Comparison of ENCODE assay signal across 10 cellular contexts in the genomic region with DNA sequence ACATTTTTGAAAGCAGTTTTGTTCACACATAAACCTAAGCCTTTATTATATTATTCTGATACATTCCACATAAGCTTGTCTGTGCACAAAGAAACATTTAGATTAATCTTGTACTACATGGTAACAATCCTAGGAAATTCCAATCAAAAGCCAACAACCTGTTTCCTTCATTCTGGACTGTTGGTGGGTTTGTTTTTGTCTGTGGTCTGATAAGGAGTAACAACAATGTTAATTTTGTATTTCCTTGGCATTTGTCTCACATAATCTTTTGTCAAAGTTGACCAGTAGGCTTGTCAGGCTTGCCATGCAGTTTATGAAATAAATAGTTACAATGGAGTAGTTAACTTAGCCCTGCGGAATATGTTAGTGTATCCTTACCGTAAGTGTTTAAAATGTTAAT.
DNase-seq lines count a peak whose midpoint lies in the region; ATAC-seq and TF ChIP-seq lines count a peak whose summit lies in the region.
"Had no signal": no experiment of that assay in that cellular context is flagged by ENCODE, and none has a peak within 500 bp of the region (broad histone marks: within the 10 kb centered on the region; RNA-seq: fewer than 3 reads in every experiment).

No MANE protein-coding gene starts in this region.

- peak overlapping the region; percentile 72 for H3K27ac Mint-ChIP-seq in T-helper 2 cell treated with Interferon-gamma antibody and Interleukin-4, amounts not matched to agents 5 μg/mL and 100 μg/mL, for 36 hours
- peak overlapping the region; percentile 89 for H3K27ac Mint-ChIP-seq in activated CD8-positive, alpha-beta T cell treated with anti-CD3 and anti-CD28 coated beads, Interleukin-2, amount 10 ng/mL, durations not matched to agents 7 days and 5 days
- H3K27ac Mint-ChIP-seq in stimulated activated naive CD8-positive, alpha-beta T cell treated with anti-CD3 and anti-CD28 coated beads, Interleukin-15, amount 100 ng/mL, for 72 hours = peak overlapping the region; percentile 70 to 91

- no peak for DNase-seq in T-helper 2 cell treated with Interferon-gamma antibody and Interleukin-4, amounts not matched to agents 5 μg/mL and 100 μg/mL, for 36 hours (ENCODE audit: low spot score)
- no peak for DNase-seq in T-helper 2 cell
- DNase-seq in activated CD8-positive, alpha-beta T cell treated with anti-CD3 and anti-CD28 coated beads, Interleukin-2, amount 10 ng/mL, durations not matched to agents 7 days and 5 days = no peak
- peak; percentile 96 for DNase-seq in glomerular endothelial cell (ENCODE audit: extremely low read depth, low read depth, low spot score)
- DNase-seq in stimulated activated naive CD8-positive, alpha-beta T cell treated with anti-CD3 and anti-CD28 coated beads, Interleukin-15, amount 100 ng/mL, for 72 hours = no peak
- DNase-seq in NCI-H1436 (lab: John Stamatoyannopoulos, UW) = no peak
- DNase-seq in GM10248 (ENCODE audit: extremely low spot score) = no peak
- DNase-seq: 8988T, WERI-Rb-1 had no signal

- H3K4me1 Mint-ChIP-seq in T-helper 2 cell treated with Interferon-gamma antibody and Interleukin-4, amounts not matched to agents 5 μg/mL and 100 μg/mL, for 36 hours (ENCODE audit: low read depth) = peaks cover 64% of the 10 kb centered on the region
- peaks cover 93% of the 10 kb centered on the region for H3K4me1 Mint-ChIP-seq in activated CD8-positive, alpha-beta T cell treated with anti-CD3 and anti-CD28 coated beads, Interleukin-2, amount 10 ng/mL, durations not matched to agents 7 days and 5 days (ENCODE audit: low read depth)
- H3K4me1 Mint-ChIP-seq in stimulated activated naive CD8-positive, alpha-beta T cell treated with anti-CD3 and anti-CD28 coated beads, Interleukin-15, amount 100 ng/mL, for 72 hours = peaks cover 100% of the 10 kb centered on the region

- H3K27me3 Mint-ChIP-seq in T-helper 2 cell treated with Interferon-gamma antibody and Interleukin-4, amounts not matched to agents 5 μg/mL and 100 μg/mL, for 36 hours (ENCODE audit: low read depth) = no peaks in the 10 kb centered on the region
- H3K27me3 Mint-ChIP-seq in activated CD8-positive, alpha-beta T cell treated with anti-CD3 and anti-CD28 coated beads, Interleukin-2, amount 10 ng/mL, durations not matched to agents 7 days and 5 days (ENCODE audit: low read depth) = no peaks in the 10 kb centered on the region
- H3K27me3 Mint-ChIP-seq in stimulated activated naive CD8-positive, alpha-beta T cell treated with anti-CD3 and anti-CD28 coated beads, Interleukin-15, amount 100 ng/mL, for 72 hours = no peaks in the 10 kb centered on the region

- POLR2A ChIA-PET in activated CD8-positive, alpha-beta T cell treated with anti-CD3 and anti-CD28 coated beads, Interleukin-2, amount 10 ng/mL, durations not matched to agents 7 days and 5 days (lab: Charles Lee) = interaction anchor here (0.6 to 5.3 kb wide), 16 partner anchors 9 to 527 kb away, joined by 3 to 55 read pairs (median 6); a partner anchor contains a TSS
- POLR2A ChIA-PET in GM10248 (lab: Yijun Ruan, JAX) = no interaction called here

- TF ChIP-seq CTCF in GM10248 (IDR thresholded peaks at IDR 0.05; ENCODE audit: control extremely low read depth, extremely low read depth, low read depth, missing control alignments) = no peak

- CTCF ChIA-PET in activated CD8-positive, alpha-beta T cell treated with anti-CD3 and anti-CD28 coated beads, Interleukin-2, amount 10 ng/mL, durations not matched to agents 7 days and 5 days (lab: Charles Lee) = interaction anchor here (0.8 to 9.6 kb wide), 15 partner anchors 11 to 310 kb away, joined by 3 to 108 read pairs (median 4); no protein-coding TSS in a partner anchor
- CTCF ChIA-PET in GM10248 (lab: Yijun Ruan, JAX) = no interaction called here

- peak overlapping the region; percentile 49 for H3K4me3 Mint-ChIP-seq in T-helper 2 cell treated with Interferon-gamma antibody and Interleukin-4, amounts not matched to agents 5 μg/mL and 100 μg/mL, for 36 hours
- H3K4me3 Mint-ChIP-seq in activated CD8-positive, alpha-beta T cell treated with anti-CD3 and anti-CD28 coated beads, Interleukin-2, amount 10 ng/mL, durations not matched to agents 7 days and 5 days = peak overlapping the region; percentile 56
- H3K4me3 Mint-ChIP-seq in stimulated activated naive CD8-positive, alpha-beta T cell treated with anti-CD3 and anti-CD28 coated beads, Interleukin-15, amount 100 ng/mL, for 72 hours = peak overlapping the region; percentile 48 to 72

- H3K36me3 Mint-ChIP-seq in T-helper 2 cell treated with Interferon-gamma antibody and Interleukin-4, amounts not matched to agents 5 μg/mL and 100 μg/mL, for 36 hours (ENCODE audit: low read depth) = peaks cover 32% of the 10 kb centered on the region
- peaks cover 52% of the 10 kb centered on the region for H3K36me3 Mint-ChIP-seq in activated CD8-positive, alpha-beta T cell treated with anti-CD3 and anti-CD28 coated beads, Interleukin-2, amount 10 ng/mL, durations not matched to agents 7 days and 5 days (ENCODE audit: low read depth)

- ATAC-seq in activated CD8-positive, alpha-beta T cell treated with anti-CD3 and anti-CD28 coated beads, Interleukin-2, amount 10 ng/mL, durations not matched to agents 7 days and 5 days = no peak
- no peak for ATAC-seq in stimulated activated naive CD8-positive, alpha-beta T cell treated with anti-CD3 and anti-CD28 coated beads, Interleukin-15, amount 100 ng/mL, for 72 hours
- no peak for ATAC-seq in GM21390 (IDR thresholded peaks at IDR 0.05; ENCODE audit: unreplicated experiment)

- H3K9me3 Mint-ChIP-seq in T-helper 2 cell treated with Interferon-gamma antibody and Interleukin-4, amounts not matched to agents 5 μg/mL and 100 μg/mL, for 36 hours = peaks cover 14% of the 10 kb centered on the region
- no peaks in the 10 kb centered on the region for H3K9me3 Mint-ChIP-seq in activated CD8-positive, alpha-beta T cell treated with anti-CD3 and anti-CD28 coated beads, Interleukin-2, amount 10 ng/mL, durations not matched to agents 7 days and 5 days (ENCODE audit: insufficient read depth)
- peaks cover 4 to 8% of the 10 kb centered on the region in 2 donors for H3K9me3 Mint-ChIP-seq in stimulated activated naive CD8-positive, alpha-beta T cell treated with anti-CD3 and anti-CD28 coated beads, Interleukin-15, amount 100 ng/mL, for 72 hours
